11 cellular contexts compared by ENCODE assay signal in genomic region chr2:177754476-177754873, GRCh38.
DNase-seq lines count a peak whose midpoint lies in the region; ATAC-seq and TF ChIP-seq lines count a peak whose summit lies in the region.
"Had no signal": no experiment of that assay in that cellular context is flagged by ENCODE, and none has a peak within 500 bp of the region (broad histone marks: within the 10 kb centered on the region; RNA-seq: fewer than 3 reads in every experiment).

No MANE protein-coding gene starts in this region.

- no peaks in the 10 kb centered on the region for H3K27me3 ChIP-seq in ectodermal cell (ENCODE audit: control insufficient read depth, insufficient read depth, low read length, poor library complexity, severe bottlenecking)
- H3K27me3 ChIP-seq in lung (ENCODE audit: control insufficient read depth, insufficient read depth), result no peaks in the 10 kb centered on the region

- peaks cover 29% of the 10 kb centered on the region for H3K4me1 Mint-ChIP-seq in HFFc6 (ENCODE audit: low read depth)
- H3K4me1 Mint-ChIP-seq in activated CD8-positive, alpha-beta memory T cell treated with anti-CD3 and anti-CD28 coated beads, Interleukin-2, amount 10 ng/mL, durations not matched to agents 7 days and 5 days, result peaks cover 3% of the 10 kb centered on the region

- no peaks in the 10 kb centered on the region for H3K9me3 Mint-ChIP-seq in HFFc6
- H3K9me3 Mint-ChIP-seq in activated CD8-positive, alpha-beta memory T cell treated with anti-CD3 and anti-CD28 coated beads, Interleukin-2, amount 10 ng/mL, durations not matched to agents 7 days and 5 days (ENCODE audit: low read depth), result no peaks in the 10 kb centered on the region
- H3K9me3 Mint-ChIP-seq: activated T-helper 2 cell treated with anti-CD3 and anti-CD28 coated beads, Interferon-gamma antibody, Interleukin-2, Interleukin-4, amounts not matched to agents 10 μg/mL and 5 μg/mL and 100 μg/mL, durations not matched to agents 14 hours and 24 hours and 36 hours had no signal

- H3K36me3 ChIP-seq in ectodermal cell (ENCODE audit: control insufficient read depth, insufficient read depth, low read length) (no peaks in the 10 kb centered on the region), lung (ENCODE audit: control insufficient read depth in 2 of 2, insufficient read depth in 2 of 2, low read length in 2 of 2) (no peaks in the 10 kb centered on the region)

- CTCF ChIA-PET in activated CD8-positive, alpha-beta memory T cell treated with anti-CD3 and anti-CD28 coated beads, Interleukin-2, amount 10 ng/mL, durations not matched to agents 7 days and 5 days (lab: Charles Lee), result interaction anchor here (1.7 kb wide), 1 partner anchor 9 kb away, joined by 9 read pairs; no protein-coding TSS in a partner anchor

- ATAC-seq in lung (ENCODE audit: insufficient read depth, low FRiP score), result no peak
- no peak for ATAC-seq in activated CD8-positive, alpha-beta memory T cell treated with anti-CD3 and anti-CD28 coated beads, Interleukin-2, amount 10 ng/mL, durations not matched to agents 7 days and 5 days
- ATAC-seq in HG03469 (IDR thresholded peaks at IDR 0.05; ENCODE audit: unreplicated experiment), result no peak
- no peak for ATAC-seq in GM18520 (IDR thresholded peaks at IDR 0.05; ENCODE audit: unreplicated experiment)

- H3K4me1 ChIP-seq in ectodermal cell (ENCODE audit: control insufficient read depth, insufficient read depth, low read length) (peaks cover 13% of the 10 kb centered on the region), lung (ENCODE audit: control insufficient read depth in 2 of 2, insufficient read depth in 2 of 2, low read length in 2 of 2) (peaks cover 4 to 26% of the 10 kb centered on the region in 2 donors)

- no peaks in the 10 kb centered on the region for H3K36me3 Mint-ChIP-seq in HFFc6 (ENCODE audit: low read depth)
- H3K36me3 Mint-ChIP-seq in activated CD8-positive, alpha-beta memory T cell treated with anti-CD3 and anti-CD28 coated beads, Interleukin-2, amount 10 ng/mL, durations not matched to agents 7 days and 5 days, result no peaks in the 10 kb centered on the region

- peak overlapping the region; percentile 84 for H3K27ac Mint-ChIP-seq in HFFc6
- H3K27ac Mint-ChIP-seq in activated CD8-positive, alpha-beta memory T cell treated with anti-CD3 and anti-CD28 coated beads, Interleukin-2, amount 10 ng/mL, durations not matched to agents 7 days and 5 days, result no peak overlapping the region
- H3K27ac Mint-ChIP-seq: activated T-helper 2 cell treated with anti-CD3 and anti-CD28 coated beads, Interferon-gamma antibody, Interleukin-2, Interleukin-4, amounts not matched to agents 10 μg/mL and 5 μg/mL and 100 μg/mL, durations not matched to agents 14 hours and 24 hours and 36 hours had no signal

- TF ChIP-seq CTCF in HFFc6 (IDR thresholded peaks at IDR 0.05), result no peak
- TF ChIP-seq CTCF in lung (IDR thresholded peaks at IDR 0.05; ENCODE audit: control extremely low read depth, extremely low read depth), result no peak

- H3K27ac ChIP-seq in ectodermal cell (ENCODE audit: insufficient read depth, low read depth, low read length, poor library complexity, severe bottlenecking), result peak overlapping the region; percentile 40
- peak overlapping the region; percentile 39 to 59 for H3K27ac ChIP-seq in lung (ENCODE audit: low read depth in 1 of 2, low read length in 1 of 2)

- H3K27me3 Mint-ChIP-seq in HFFc6 (ENCODE audit: insufficient read depth), result no peaks in the 10 kb centered on the region; the same call in 1 of the 2 replicates
- H3K27me3 Mint-ChIP-seq in activated CD8-positive, alpha-beta memory T cell treated with anti-CD3 and anti-CD28 coated beads, Interleukin-2, amount 10 ng/mL, durations not matched to agents 7 days and 5 days, result peaks cover 30% of the 10 kb centered on the region

- peak overlapping the region; percentile 29 for H3K4me3 Mint-ChIP-seq in HFFc6
- no peak overlapping the region for H3K4me3 Mint-ChIP-seq in activated CD8-positive, alpha-beta memory T cell treated with anti-CD3 and anti-CD28 coated beads, Interleukin-2, amount 10 ng/mL, durations not matched to agents 7 days and 5 days

- DNase-seq in HFFc6 (no peak), lung (ENCODE audit: low spot score) (no peak), smooth muscle cell of the brain vasculature (ENCODE audit: low read depth, low spot score) (peak; percentile 37), nucleus accumbens (lab: John Stamatoyannopoulos, UW) (no peak)
- DNase-seq in activated CD8-positive, alpha-beta memory T cell treated with anti-CD3 and anti-CD28 coated beads, Interleukin-2, amount 10 ng/mL, durations not matched to agents 7 days and 5 days, result no peak
- DNase-seq: stimulated activated CD4-positive, alpha-beta T cell treated with anti-CD3 and anti-CD28 coated beads, Interleukin-4, amount 100 ng/mL, for 4 hours; T-helper 9 cell had no signal

- H3K4me3 ChIP-seq in ectodermal cell (ENCODE audit: insufficient read depth, low read depth, low read length) (no peak overlapping the region), lung (no peak overlapping the region)

- 77 to 92% methylated on average over 4 of the region's 4 CpGs for WGBS in ectodermal cell, 2 experiments
- 61 to 74% methylated on average over 4 of the region's 4 CpGs for WGBS in lung, 2 donors

- H3K9me3 ChIP-seq in ectodermal cell (ENCODE audit: control insufficient read depth, low read length) (no peaks in the 10 kb centered on the region), lung (ENCODE audit: control insufficient read depth in 2 of 2, insufficient read depth in 1 of 2, low read length in 1 of 2) (no peaks in the 10 kb centered on the region)
